In genomic region chr2:101105654-101106053, GRCh38 we compare ENCODE assay signal across 26 cellular contexts.
"Had no signal": no experiment of that assay in that cellular context is flagged by ENCODE, and none has a peak within 500 bp of the region (broad histone marks: within the 10 kb centered on the region; RNA-seq: fewer than 3 reads in every experiment).

No MANE protein-coding gene starts in this region.

- H3K27me3 ChIP-seq: adrenal gland, ascending aorta, foreskin keratinocyte, neutrophil, ovary, spleen, tibial artery had no signal

- H3K27ac ChIP-seq: adrenal gland, ascending aorta, foreskin keratinocyte, neutrophil, ovary, spleen, tibial artery had no signal

- H3K36me3 ChIP-seq: adrenal gland, ascending aorta, neutrophil, ovary, spleen, tibial artery had no signal

- DNase-seq: activated CD4-positive, alpha-beta T cell treated with anti-CD3 and anti-CD28 coated beads for 4 hours; activated CD4-positive, alpha-beta T cell treated with anti-CD3 and anti-CD28 coated beads, Interleukin-2, amount 50 U/mL, for 48 hours; activated CD4-positive, CD25-positive, alpha-beta regulatory T cell; activated CD8-positive, alpha-beta memory T cell treated with anti-CD3 and anti-CD28 coated beads, Interleukin-2, amount 50 U/mL, for 48 hours; activated naive CD4-positive, alpha-beta T cell; activated T-cell treated with anti-CD3 and anti-CD28 coated beads, Interleukin-2, amount 50 U/mL, for 4 hours; adrenal gland; central memory CD4-positive, alpha-beta T cell; dermis blood vessel endothelial cell; effector CD8-positive, alpha-beta T cell; foreskin keratinocyte; hypothalamus; midbrain; ovary; spleen; stimulated activated CD4-positive, alpha-beta T cell treated with anti-CD3 and anti-CD28 coated beads, Interleukin-4, amount 100 ng/mL, for 1 hour; stimulated activated naive CD4-positive, alpha-beta T cell treated with Interleukin-2 at 50 U/mL for 16 hours; substantia nigra; T1000; tibial artery had no signal

- H3K27ac Mint-ChIP-seq: activated naive CD8-positive, alpha-beta T cell; activated T-helper 2 cell treated with anti-CD3 and anti-CD28 coated beads, Interferon-gamma antibody, Interleukin-2, Interleukin-4, amounts not matched to agents 10 μg/mL and 5 μg/mL and 100 μg/mL, durations not matched to agents 14 hours and 24 hours and 36 hours; natural killer cell treated with Interleukin-12 subunit alpha and Interleukin-12 subunit beta and Interleukin-15 and Interleukin-18, amount 100 ng/mL, for 72 hours; T-helper 1 cell treated with Interleukin-12 subunit alpha and Interleukin-12 subunit beta and Interleukin-4 antibody, amounts not matched to agents 30 μg/mL and 1 μg/mL, for 36 hours had no signal

- H3K4me3 Mint-ChIP-seq: activated naive CD8-positive, alpha-beta T cell; activated T-cell treated with anti-CD3 and anti-CD28 coated beads, Interleukin-2, amount 50 U/mL, for 4 hours; natural killer cell treated with Interleukin-12 subunit alpha and Interleukin-12 subunit beta and Interleukin-15 and Interleukin-18, amount 100 ng/mL, for 72 hours; T-helper 1 cell treated with Interleukin-12 subunit alpha and Interleukin-12 subunit beta and Interleukin-4 antibody, amounts not matched to agents 30 μg/mL and 1 μg/mL, for 36 hours had no signal

- H3K4me3 ChIP-seq: adrenal gland, ascending aorta, ovary, spleen, tibial artery had no signal

- ATAC-seq: activated T-cell treated with anti-CD3 and anti-CD28 coated beads, Interleukin-2, amount 50 U/mL, for 4 hours; natural killer cell treated with Interleukin-12 subunit alpha and Interleukin-12 subunit beta and Interleukin-15 and Interleukin-18, amount 100 ng/mL, for 72 hours had no signal

- H3K27me3 Mint-ChIP-seq: activated naive CD8-positive, alpha-beta T cell had no signal

- H3K4me1 ChIP-seq: foreskin keratinocyte had no signal

- H3K9me3 ChIP-seq: adrenal gland, neutrophil, ovary had no signal
